19 cellular contexts compared by ENCODE assay signal in the genomic region with DNA sequence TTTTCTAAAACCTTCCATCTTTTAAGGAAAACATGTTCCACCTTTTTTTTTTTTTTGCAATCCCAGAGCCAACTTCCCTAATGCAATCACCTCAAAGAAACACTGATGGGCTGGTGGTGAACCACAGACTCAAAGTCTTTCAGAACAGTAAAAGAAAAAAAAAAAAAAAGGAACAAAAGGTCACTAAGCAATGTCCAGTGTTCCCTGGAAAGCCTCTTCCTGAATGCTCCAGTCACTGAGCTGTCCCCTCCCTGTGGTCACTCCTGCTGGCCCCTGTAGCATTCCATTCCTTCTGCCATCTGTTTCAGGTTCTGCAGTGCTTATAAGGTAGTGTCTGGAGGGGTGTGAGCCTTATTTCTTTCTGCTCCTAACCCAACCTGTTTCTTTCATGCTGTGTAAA. TPM values are rescaled to one million over a fixed set of nuclear protein-coding genes. Genes with fewer than 3 reads are reported as not detected.
DNase-seq lines count a peak whose midpoint lies in the region; ATAC-seq, FAIRE-seq and TF ChIP-seq lines count a peak whose summit lies in the region.
"Had no signal": no experiment of that assay in that cellular context is flagged by ENCODE, and none has a peak within 500 bp of the region (broad histone marks: within the 10 kb centered on the region; RNA-seq: fewer than 3 reads in every experiment).

No MANE protein-coding gene starts in this region.

- no peak overlapping the region for H2AK5ac ChIP-seq in mesenchymal stem cell (ENCODE audit: low read length, severe bottlenecking)

- DNase-seq in cardiac muscle cell (ENCODE audit: low read depth in 1 of 2, low spot score in 1 of 2) (peak in 1 of 2 donors; percentile 72), right atrium auricular region (ENCODE audit: low spot score) (no peak), T-helper 17 cell (no peak), mesenchymal stem cell (peak; percentile 69), DMS153 (lab: John Stamatoyannopoulos, UW) (no peak), GM12892 (ENCODE audit: insufficient read length) (no peak), PC-3 (no peak)
- DNase-seq: ACHN, erythroblast, hippocampal formation, natural killer cell, NCI-H187, NCI-H526 had no signal

- H3K14ac ChIP-seq in mesenchymal stem cell (ENCODE audit: low read length in 2 of 2): no peak overlapping the region

- no peaks in the 10 kb centered on the region for H3K79me2 ChIP-seq in PC-3 (ENCODE audit: low read length)

- H3F3A ChIP-seq in PC-3 (ENCODE audit: low read length, unreplicated experiment): peaks cover 14% of the 10 kb centered on the region

- no peak overlapping the region for H2BK12ac ChIP-seq in mesenchymal stem cell (ENCODE audit: low read length in 2 of 2)

- no peak overlapping the region for H4K91ac ChIP-seq in mesenchymal stem cell (ENCODE audit: low read length)

- FAIRE-seq in GM12892 (lab: Jason Lieb, UNC): no peak
- FAIRE-seq: colon had no signal

- peaks cover 27% of the 10 kb centered on the region for H3K4me1 Mint-ChIP-seq in T-helper 17 cell

- H2BK15ac ChIP-seq in mesenchymal stem cell (ENCODE audit: low read depth, poor library complexity, severe bottlenecking): no peak overlapping the region

- H3K9me2 ChIP-seq in PC-3 (replicated peaks; ENCODE audit: low read length): no peaks in the 10 kb centered on the region

- ATAC-seq in T-helper 17 cell: no peak
- ATAC-seq in HG03342 (IDR thresholded peaks at IDR 0.05; ENCODE audit: unreplicated experiment): no peak
- no peak for ATAC-seq in PC-3
- ATAC-seq: activated naive CD4-positive, alpha-beta T cell treated with anti-CD3 and anti-CD28 coated beads, Interleukin-2, amount 50 U/mL, for 72 hours; left lobe of liver; natural killer cell had no signal

- intact Hi-C loops in PC-3 (cut with micrococcal nuclease): no loop called here

- H2BK120ac ChIP-seq in mesenchymal stem cell (ENCODE audit: low read depth, low read length): no peak overlapping the region

- BruUV-seq in PC-3 (replicated peaks; lab: Mats Ljungman, UMichigan): no TSS peak

- no peak overlapping the region for H4K8ac ChIP-seq in mesenchymal stem cell (ENCODE audit: low read length)

- H3K4me3 ChIP-seq in cardiac muscle cell (no peak overlapping the region), right atrium auricular region (no peak overlapping the region), mesenchymal stem cell (ENCODE audit: insufficient read depth in 1 of 2, low read depth in 1 of 2, low read length in 2 of 2) (no peak overlapping the region), PC-3 (ENCODE audit: low read length) (no peak overlapping the region)
- H3K4me3 ChIP-seq: skin epidermis, suprapubic skin had no signal

- H3K27ac ChIP-seq in cardiac muscle cell (peak overlapping the region; percentile 88), right atrium auricular region (no peak overlapping the region), mesenchymal stem cell (ENCODE audit: low read length, poor library complexity, severe bottlenecking) (no peak overlapping the region), PC-3 (ENCODE audit: low read length) (no peak overlapping the region)
- H3K27ac ChIP-seq: suprapubic skin had no signal

- H2BK5ac ChIP-seq in mesenchymal stem cell (ENCODE audit: low read depth, low read length, poor library complexity, severe bottlenecking): no peak overlapping the region

- H3K4me2 ChIP-seq in mesenchymal stem cell (ENCODE audit: low read length, poor library complexity, severe bottlenecking) (no peak overlapping the region), PC-3 (ENCODE audit: low read length) (no peak overlapping the region)

- no peaks in the 10 kb centered on the region for H3K79me1 ChIP-seq in mesenchymal stem cell (replicated peaks; ENCODE audit: low read length, poor library complexity, severe bottlenecking)

- H3K36me3 ChIP-seq in cardiac muscle cell (no peaks in the 10 kb centered on the region), right atrium auricular region (no peaks in the 10 kb centered on the region), mesenchymal stem cell (ENCODE audit: control insufficient read depth in 1 of 2, insufficient read depth in 2 of 2, low read depth in 1 of 2, low read length in 2 of 2) (peaks cover 17 to 67% of the 10 kb centered on the region in 2 experiments), PC-3 (ENCODE audit: low read depth, low read length) (peaks cover 2% of the 10 kb centered on the region; the same call in 1 of the 2 replicates)

- CTCF ChIA-PET in PC-3 (lab: Charles Lee): no interaction called here

- no peak overlapping the region for H2AFZ ChIP-seq in mesenchymal stem cell (ENCODE audit: low read depth, low read length)
- no peak overlapping the region for H2AFZ ChIP-seq in PC-3 (ENCODE audit: low read length)

- no peaks in the 10 kb centered on the region for H3K9me3 ChIP-seq in cardiac muscle cell (ENCODE audit: low read depth)
- H3K9me3 ChIP-seq in right atrium auricular region: no peaks in the 10 kb centered on the region
- H3K9me3 ChIP-seq in T-helper 17 cell (ENCODE audit: control insufficient read depth, low read length, poor library complexity, severe bottlenecking): no peaks in the 10 kb centered on the region
- H3K9me3 ChIP-seq in mesenchymal stem cell (ENCODE audit: control insufficient read depth, low read length): no peaks in the 10 kb centered on the region
- no peaks in the 10 kb centered on the region for H3K9me3 ChIP-seq in PC-3 (ENCODE audit: low read length)
- H3K9me3 ChIP-seq: suprapubic skin had no signal

- POLR2A ChIA-PET in PC-3 (lab: Charles Lee; ENCODE audit: unreplicated experiment): interaction anchor here (0.6 kb wide), 1 partner anchor 52 kb away, joined by 3 read pairs; no protein-coding TSS in a partner anchor

- peak overlapping the region; percentile 53 for H3K27ac Mint-ChIP-seq in T-helper 17 cell
- H3K27ac Mint-ChIP-seq: natural killer cell had no signal

- no peak for TF ChIP-seq POLR2A in GM12892 (IDR thresholded peaks at IDR 0.05; ENCODE audit: low read depth, low read length)

- H3K4ac ChIP-seq in mesenchymal stem cell (ENCODE audit: low read depth in 1 of 2, low read length in 2 of 2): no peak overlapping the region

- H3K9ac ChIP-seq in mesenchymal stem cell (ENCODE audit: low read length) (no peak overlapping the region), PC-3 (ENCODE audit: low read length) (no peak overlapping the region)

- H3K4me3 Mint-ChIP-seq in T-helper 17 cell: no peak overlapping the region
- H3K4me3 Mint-ChIP-seq: natural killer cell had no signal

- H3K23ac ChIP-seq in mesenchymal stem cell (ENCODE audit: low read length in 2 of 2): no peak overlapping the region

- no peaks in the 10 kb centered on the region for H3K27me3 Mint-ChIP-seq in T-helper 17 cell

- H3K36me3 Mint-ChIP-seq in T-helper 17 cell (ENCODE audit: low read depth): peaks cover 11% of the 10 kb centered on the region

- no peaks in the 10 kb centered on the region for H3K27me3 ChIP-seq in cardiac muscle cell
- H3K27me3 ChIP-seq in right atrium auricular region: no peaks in the 10 kb centered on the region
- no peaks in the 10 kb centered on the region for H3K27me3 ChIP-seq in mesenchymal stem cell (ENCODE audit: control insufficient read depth in 1 of 2, insufficient read depth in 1 of 2, low read length in 2 of 2)
- H3K27me3 ChIP-seq in PC-3 (ENCODE audit: low read length): no peaks in the 10 kb centered on the region
- H3K27me3 ChIP-seq: suprapubic skin had no signal

- H3K4me1 ChIP-seq in cardiac muscle cell (ENCODE audit: low read depth): peaks cover 16% of the 10 kb centered on the region
- H3K4me1 ChIP-seq in right atrium auricular region: peaks cover 0 to 39% of the 10 kb centered on the region in 2 donors
- H3K4me1 ChIP-seq in mesenchymal stem cell (ENCODE audit: control insufficient read depth, insufficient read depth, low read depth, low read length): peaks cover 3% of the 10 kb centered on the region
- no peaks in the 10 kb centered on the region for H3K4me1 ChIP-seq in PC-3 (ENCODE audit: insufficient read depth, low read length)

- no peak overlapping the region for H3K18ac ChIP-seq in mesenchymal stem cell (ENCODE audit: low read depth in 1 of 2, low read length in 2 of 2)

- no peaks in the 10 kb centered on the region for H4K20me1 ChIP-seq in PC-3 (ENCODE audit: low read length)

- no peak for TF ChIP-seq CTCF in cardiac muscle cell (IDR thresholded peaks at IDR 0.05; ENCODE audit: low read depth, low read length)
- TF ChIP-seq CTCF in right atrium auricular region (IDR thresholded peaks at IDR 0.05): no peak
- TF ChIP-seq CTCF in PC-3 (conservative IDR thresholded peaks at IDR 0.05; ENCODE audit: low read depth, low read length): no peak

RNA-seq across cellular contexts. Expression of gene AAGAB, which starts 53.3 kb away (rescaled TPM):
- 27.8 and 51.9 TPM in 2 replicates for total RNA-seq in cardiac muscle cell
- 39.9 and 45.3 TPM in 2 replicates for polyA plus RNA-seq in cardiac muscle cell
- 10 to 100 TPM; 12.6 to 20.4 TPM for total RNA-seq in right atrium auricular region
- 10 to 100 TPM; 29.0 to 30.6 TPM for total RNA-seq in T-helper 17 cell
- polyA plus RNA-seq in mesenchymal stem cell (2013, experiment 1 of 2): 24.1 TPM
- 25.7 TPM for polyA plus RNA-seq in mesenchymal stem cell (2013, experiment 2 of 2)
- 26.6 TPM for polyA plus RNA-seq in GM12892 (2012; ENCODE audit: missing spikeins)
- total RNA-seq in PC-3 (2014; rRNA removed): 25.7 and 30.5 TPM in 2 replicates

RNA-seq across cellular contexts. Expression of gene IQCH, which starts 53.5 kb away (rescaled TPM):
- 5.9 and 8.0 TPM in 2 replicates for total RNA-seq in cardiac muscle cell
- polyA plus RNA-seq in cardiac muscle cell: 5.6 and 6.9 TPM in 2 replicates
- under 1 TPM; 0.52 to 0.83 TPM for total RNA-seq in right atrium auricular region
- 1 to 10 TPM in 1 of 2 donors, under 1 TPM in 1; 0.70 to 1.2 TPM for total RNA-seq in T-helper 17 cell
- 0.76 TPM for polyA plus RNA-seq in mesenchymal stem cell (2013, experiment 1 of 2)
- 0.84 TPM for polyA plus RNA-seq in mesenchymal stem cell (2013, experiment 2 of 2)
- 1.7 TPM for polyA plus RNA-seq in GM12892 (2012; ENCODE audit: missing spikeins)
- 2.1 and 8.2 TPM in 2 replicates for total RNA-seq in PC-3 (2014; rRNA removed)
